8 cellular contexts compared by ENCODE assay signal in the genomic region with DNA sequence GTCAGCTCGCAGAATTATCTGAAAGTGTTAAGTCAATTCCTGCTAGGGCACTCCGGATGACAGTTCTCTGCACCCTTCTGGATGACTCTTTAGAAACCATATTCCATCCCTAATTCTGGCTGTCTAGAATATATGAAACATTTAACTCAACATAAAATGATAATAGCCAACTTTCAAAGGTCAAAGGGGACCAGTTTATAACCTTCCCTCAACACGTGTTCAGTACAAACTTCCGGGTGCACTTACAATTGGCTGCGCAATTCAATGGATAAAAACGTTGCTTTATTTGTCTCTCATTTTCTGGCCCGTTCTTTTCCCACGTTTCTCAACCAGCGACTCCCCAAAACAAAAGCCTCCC. TPM values are rescaled to one million over a fixed set of nuclear protein-coding genes. Genes with fewer than 3 reads are reported as not detected.
DNase-seq lines count a peak whose midpoint lies in the region; ATAC-seq and TF ChIP-seq lines count a peak whose summit lies in the region.

No MANE protein-coding gene starts in this region.

- no peaks in the 10 kb centered on the region for H3K27me3 ChIP-seq in BLaER1
- H3K27me3 ChIP-seq in subcutaneous abdominal adipose tissue (ENCODE audit: control insufficient read depth in 5 of 5, insufficient read depth in 4 of 5, low read length in 5 of 5): no peaks in the 10 kb centered on the region

- peak overlapping the region; percentile 84 for H3K4me2 ChIP-seq in BLaER1

- peaks cover 31% of the 10 kb centered on the region for H3K36me3 ChIP-seq in BLaER1
- no peaks in the 10 kb centered on the region for H3K36me3 ChIP-seq in subcutaneous abdominal adipose tissue (ENCODE audit: control insufficient read depth in 5 of 5, insufficient read depth in 5 of 5, low read length in 5 of 5)

- peak overlapping the region; percentile 90 for H3K4me3 ChIP-seq in BLaER1
- peak overlapping the region; percentile 67 to 93 (median 90) for H3K4me3 ChIP-seq in subcutaneous abdominal adipose tissue (ENCODE audit: low read depth in 1 of 5, low read length in 5 of 5)

- ATAC-seq in activated T-cell treated with anti-CD3 and anti-CD28 coated beads, Interleukin-2, amount 50 U/mL, for 72 hours (replicated peaks in 1 of 2): no peak
- ATAC-seq in GM18519 (IDR thresholded peaks at IDR 0.05; ENCODE audit: low FRiP score, unreplicated experiment): no peak

- H3K9ac ChIP-seq in BLaER1 (peak overlapping the region; percentile 97), subcutaneous abdominal adipose tissue (ENCODE audit: low read length in 5 of 5) (peak overlapping the region; percentile 59 to 91 (median 86))

- DNase-seq in HEK293T (ENCODE audit: extremely low spot score) (peak; percentile 23), immature natural killer cell (no peak), foreskin melanocyte (no peak), NCI-H82 treated with DMSO at 0.1 percent for 48 hours (lab: John Stamatoyannopoulos, UW; ENCODE audit: unreplicated experiment) (no peak)
- no peak for DNase-seq in activated T-cell treated with anti-CD3 and anti-CD28 coated beads, Interleukin-2, amount 50 U/mL, for 72 hours

- no peaks in the 10 kb centered on the region for H3K9me3 Mint-ChIP-seq in activated T-cell treated with anti-CD3 and anti-CD28 coated beads, Interleukin-2, amount 50 U/mL, for 72 hours
- no peaks in the 10 kb centered on the region for H3K9me3 Mint-ChIP-seq in immature natural killer cell

- H3K4me1 ChIP-seq in BLaER1 (peaks cover 29% of the 10 kb centered on the region), subcutaneous abdominal adipose tissue (ENCODE audit: control insufficient read depth in 5 of 5, insufficient read depth in 5 of 5, low read length in 5 of 5) (peaks cover 0 to 28% (median 18%) of the 10 kb centered on the region in 5 donors)

- peak overlapping the region; percentile 86 for H3K27ac Mint-ChIP-seq in activated T-cell treated with anti-CD3 and anti-CD28 coated beads, Interleukin-2, amount 50 U/mL, for 72 hours
- peak overlapping the region; percentile 75 to 96 (median 92) for H3K27ac Mint-ChIP-seq in immature natural killer cell

- H3K9me3 ChIP-seq in BLaER1: no peaks in the 10 kb centered on the region
- H3K9me3 ChIP-seq in subcutaneous abdominal adipose tissue (ENCODE audit: control insufficient read depth in 5 of 5, low read length in 5 of 5): no peaks in the 10 kb centered on the region

- H3K27ac ChIP-seq in BLaER1 (peak overlapping the region; percentile 97), subcutaneous abdominal adipose tissue (ENCODE audit: low read depth, low read length) (peak overlapping the region; percentile 98)

- CTCF ChIA-PET in HEK293T (lab: Yijun Ruan, JAX): no interaction called here

- no peaks in the 10 kb centered on the region for H3K27me3 Mint-ChIP-seq in activated T-cell treated with anti-CD3 and anti-CD28 coated beads, Interleukin-2, amount 50 U/mL, for 72 hours (ENCODE audit: low read depth)
- peaks cover 9 to 17% (median 17%) of the 10 kb centered on the region in 3 donors for H3K27me3 Mint-ChIP-seq in immature natural killer cell (ENCODE audit: low read depth in 3 of 3)

- H3K4me1 Mint-ChIP-seq in activated T-cell treated with anti-CD3 and anti-CD28 coated beads, Interleukin-2, amount 50 U/mL, for 72 hours (ENCODE audit: low read depth): peaks cover 37% of the 10 kb centered on the region
- H3K4me1 Mint-ChIP-seq in immature natural killer cell: peaks cover 18 to 25% of the 10 kb centered on the region in 2 donors

- peaks cover 62% of the 10 kb centered on the region for H4K20me1 ChIP-seq in BLaER1

- peak overlapping the region; percentile 95 to 96 for H3K4me3 Mint-ChIP-seq in activated T-cell treated with anti-CD3 and anti-CD28 coated beads, Interleukin-2, amount 50 U/mL, for 72 hours
- H3K4me3 Mint-ChIP-seq in immature natural killer cell: peak overlapping the region; percentile 90 to 97 (median 92)

- peaks cover 0 to 5% of the 10 kb centered on the region in 2 donors for H3K36me3 Mint-ChIP-seq in activated T-cell treated with anti-CD3 and anti-CD28 coated beads, Interleukin-2, amount 50 U/mL, for 72 hours (ENCODE audit: insufficient read depth in 2 of 2)
- H3K36me3 Mint-ChIP-seq in immature natural killer cell: no peaks in the 10 kb centered on the region

- POLR2A ChIA-PET in HEK293T (lab: Yijun Ruan, JAX): interaction anchor here (0.6 to 1.5 kb wide), 5 partner anchors 9 to 130 kb away, joined by 3 to 7 read pairs (median 4); a partner anchor contains a TSS

TF ChIP-seq in HEK293T, 16 proteins besides CTCF, POLR2A, EP300 and RAD21:
- TF ChIP-seq LEF1 (IDR thresholded peaks at IDR 0.05; ENCODE audit: borderline replicate concordance) (no peak), ELF4 (IDR thresholded peaks at IDR 0.05) (peak; percentile 38; the same call in 1 of the 2 replicates), SUZ12 (IDR thresholded peaks at IDR 0.05) (no peak), TARDBP (IDR thresholded peaks at IDR 0.05) (no peak), CTBP1 (IDR thresholded peaks at IDR 0.05; ENCODE audit: borderline replicate concordance) (no peak), ARNT (IDR thresholded peaks at IDR 0.05) (no peak), FOXA1 (IDR thresholded peaks at IDR 0.05) (no peak)
- TF ChIP-seq, protein P1, sequence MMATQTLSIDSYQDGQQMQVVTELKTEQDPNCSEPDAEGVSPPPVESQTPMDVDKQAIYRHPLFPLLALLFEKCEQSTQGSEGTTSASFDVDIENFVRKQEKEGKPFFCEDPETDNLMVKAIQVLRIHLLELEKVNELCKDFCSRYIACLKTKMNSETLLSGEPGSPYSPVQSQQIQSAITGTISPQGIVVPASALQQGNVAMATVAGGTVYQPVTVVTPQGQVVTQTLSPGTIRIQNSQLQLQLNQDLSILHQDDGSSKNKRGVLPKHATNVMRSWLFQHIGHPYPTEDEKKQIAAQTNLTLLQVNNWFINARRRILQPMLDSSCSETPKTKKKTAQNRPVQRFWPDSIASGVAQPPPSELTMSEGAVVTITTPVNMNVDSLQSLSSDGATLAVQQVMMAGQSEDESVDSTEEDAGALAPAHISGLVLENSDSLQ (IDR thresholded peaks at IDR 0.05): no peak

RNA-seq across cellular contexts. Expression of a gene that starts 1.3 kb away (rescaled TPM):
- 10 to 100 TPM; 38.5 to 41.6 TPM for total RNA-seq in activated T-cell treated with anti-CD3 and anti-CD28 coated beads, Interleukin-2, amount 50 U/mL, for 72 hours
- 10 to 100 TPM; 20.0 to 34.3 (median 26.9) TPM for polyA plus RNA-seq in immature natural killer cell

RNA-seq across cellular contexts. Expression of a gene that starts 20.6 kb away (rescaled TPM):
- total RNA-seq in activated T-cell treated with anti-CD3 and anti-CD28 coated beads, Interleukin-2, amount 50 U/mL, for 72 hours: 10 to 100 TPM; 67.4 to 83.7 TPM
- polyA plus RNA-seq in immature natural killer cell: 1 to 10 TPM in 2 of 3 donors, under 1 TPM in 1; 0.16 to 6.1 (median 3.2) TPM
